ENCODE assay signal across 22 cellular contexts in the genomic region with DNA sequence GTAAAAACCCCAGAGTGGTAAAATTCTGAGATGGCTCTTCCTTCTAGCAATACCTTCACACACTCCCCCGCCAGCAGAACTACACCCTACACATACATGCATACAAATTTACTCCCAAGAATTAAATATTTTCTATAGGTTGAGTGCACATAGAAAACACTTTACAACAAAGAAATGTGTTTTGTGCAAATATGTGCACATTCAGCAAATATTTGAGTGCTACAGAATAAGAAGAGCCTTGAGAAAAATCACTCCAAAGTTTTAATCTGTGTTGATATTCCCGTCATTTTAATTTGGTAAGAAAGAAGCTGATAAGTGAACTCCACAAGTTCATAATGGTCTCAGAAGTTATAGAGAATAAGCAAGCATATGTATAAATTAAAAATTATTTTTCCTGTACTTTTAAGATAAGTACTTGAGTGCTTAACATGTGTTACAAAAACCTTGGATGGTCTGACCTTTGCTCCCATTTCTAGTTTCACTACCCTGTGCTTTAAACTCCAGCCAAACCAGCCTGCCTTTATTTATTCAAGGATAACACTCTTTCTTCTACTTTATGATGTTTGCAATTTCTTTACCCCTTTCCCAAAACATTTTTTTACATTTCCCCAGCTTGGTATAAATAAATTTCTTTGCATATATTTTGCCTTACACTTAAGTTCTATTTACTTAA.
"Had no signal": no experiment of that assay in that cellular context is flagged by ENCODE, and none has a peak within 500 bp of the region (broad histone marks: within the 10 kb centered on the region; RNA-seq: fewer than 3 reads in every experiment).

No MANE protein-coding gene starts in this region.

- FAIRE-seq: RCC 7860 had no signal

- H3K4me1 ChIP-seq: ascending aorta, SJSA1 had no signal

- H3K9ac ChIP-seq: KMS-11 had no signal

- H3K36me3 ChIP-seq: ascending aorta, MG63, SJSA1 had no signal

- H3K27ac ChIP-seq: ascending aorta, KMS-11, SJSA1 had no signal

- H3K4me2 ChIP-seq: KMS-11 had no signal

- ATAC-seq: activated CD8-positive, alpha-beta memory T cell treated with anti-CD3 and anti-CD28 coated beads, Interleukin-2, amount 10 ng/mL, durations not matched to agents 7 days and 5 days; activated naive CD4-positive, alpha-beta T cell treated with anti-CD3 and anti-CD28 coated beads, Interleukin-2, amount 50 U/mL, for 72 hours; activated naive CD8-positive, alpha-beta T cell treated with anti-CD3 and anti-CD28 coated beads, Interleukin-2, amount 50 U/mL, for 24 hours had no signal

- H3K9me3 ChIP-seq: ascending aorta, MG63, SJSA1 had no signal

- H3K27me3 ChIP-seq: ascending aorta, MG63, SJSA1 had no signal

- H3K4me3 ChIP-seq: ascending aorta, MG63, SJSA1 had no signal

- DNase-seq: activated B cell treated with CpG ODN at 0.5 μM for 24 hours; activated CD4-positive, alpha-beta T cell treated with anti-CD3 and anti-CD28 coated beads for 1 hour; activated CD4-positive, alpha-beta T cell treated with anti-CD3 and anti-CD28 coated beads, Interleukin-2, amount 10 ng/mL, durations not matched to agents 24 days and 14 days; activated CD4-positive, alpha-beta T cell treated with anti-CD3 and anti-CD28 coated beads, Interleukin-2, amount 50 U/mL, for 48 hours; activated CD8-positive, alpha-beta memory T cell treated with anti-CD3 and anti-CD28 coated beads, Interleukin-2, amount 10 ng/mL, durations not matched to agents 7 days and 5 days; activated effector memory CD4-positive, alpha-beta T cell treated with Interleukin-2 at 50 U/mL for 16 hours; activated naive CD4-positive, alpha-beta T cell treated with Interleukin-2 at 50 U/mL for 16 hours; activated naive CD8-positive, alpha-beta T cell treated with anti-CD3 and anti-CD28 coated beads, Interleukin-2, amount 50 U/mL, for 24 hours; activated T-cell treated with anti-CD3 and anti-CD28 coated beads, Interleukin-2, amount 50 U/mL, for 24 hours; amniotic stem cell; MG63; NCI-H1105 treated with DMSO at 0.1 percent for 48 hours; NCI-H1436 treated with DMSO at 0.1 percent for 48 hours; NCI-H187; NCI-H2081; NCI-H510A treated with DMSO at 0.1 percent for 48 hours; SHP77 had no signal
